In genomic region chr17:45719335-45720071, GRCh38 we compare ENCODE assay signal across 8 cellular contexts.
DNase-seq lines count a peak whose midpoint lies in the region; ATAC-seq and TF ChIP-seq lines count a peak whose summit lies in the region.

No MANE protein-coding gene starts in this region.

- H3K9me3 ChIP-seq in PC-9 (ENCODE audit: insufficient read depth, low read depth), result no peaks in the 10 kb centered on the region

- ATAC-seq in Right ventricle myocardium inferior (peak; percentile 39), GM21529 (IDR thresholded peaks at IDR 0.05; ENCODE audit: unreplicated experiment) (no peak), HG03108 (IDR thresholded peaks at IDR 0.05; ENCODE audit: unreplicated experiment) (no peak)
- no peak for ATAC-seq in effector memory CD8-positive, alpha-beta T cell (replicated peaks)

- peaks cover 13% of the 10 kb centered on the region; the same call in 1 of the 2 replicates for H3F3A ChIP-seq in PC-9 (ENCODE audit: insufficient read depth, low read depth)

- no peak overlapping the region for H3K4me3 Mint-ChIP-seq in effector memory CD8-positive, alpha-beta T cell

- POLR2A ChIA-PET in PC-9 (lab: Charles Lee; ENCODE audit: unreplicated experiment), result interaction anchor here (0.6 kb wide), 1 partner anchor 109 kb away, joined by 7 read pairs; no protein-coding TSS in a partner anchor

- H3K79me2 ChIP-seq in PC-9 (ENCODE audit: low read depth), result no peaks in the 10 kb centered on the region

- no peaks in the 10 kb centered on the region for H3K36me3 ChIP-seq in PC-9 (ENCODE audit: low read depth)

- no peak overlapping the region for H2AFZ ChIP-seq in PC-9

- no peak overlapping the region for H3K4me3 ChIP-seq in PC-9

- CTCF ChIA-PET in PC-9 (lab: Charles Lee), result no interaction called here

- H3K4me2 ChIP-seq in PC-9, result 0 out of 2 replicates have a peak overlapping the region, but pooled peaks have one; percentile 10

- peaks cover 78% of the 10 kb centered on the region for H3K27me3 ChIP-seq in PC-9 (ENCODE audit: insufficient read depth, low read depth)

- no TSS peak for BruUV-seq in PC-9 (replicated peaks; lab: Mats Ljungman, UMichigan)

- H3K9me2 ChIP-seq in PC-9 (ENCODE audit: insufficient read depth), result no peaks in the 10 kb centered on the region

- TF ChIP-seq CTCF in PC-9 (conservative IDR thresholded peaks at IDR 0.05), result peak; percentile 68; the same call in 1 of the 2 replicates

- no peak overlapping the region for H3K27ac Mint-ChIP-seq in effector memory CD8-positive, alpha-beta T cell

- 0 out of 2 replicates have a peak, but pooled peaks cover 13% of the 10 kb centered on the region for H3K4me1 ChIP-seq in PC-9 (replicated peaks; ENCODE audit: insufficient read depth)

- H3K9me3 Mint-ChIP-seq in effector memory CD8-positive, alpha-beta T cell, result no peaks in the 10 kb centered on the region

- peaks cover 3% of the 10 kb centered on the region for H3K36me3 Mint-ChIP-seq in effector memory CD8-positive, alpha-beta T cell (ENCODE audit: insufficient read depth)

- 0 out of 2 replicates have a peak, but pooled peaks cover 5% of the 10 kb centered on the region for H4K20me1 ChIP-seq in PC-9 (ENCODE audit: insufficient read depth)

- no peak overlapping the region for H3K27ac ChIP-seq in PC-9

- H3K27me3 Mint-ChIP-seq in effector memory CD8-positive, alpha-beta T cell, result peaks cover 64 to 80% of the 10 kb centered on the region in 2 donors

- DNase-seq in Right ventricle myocardium inferior (ENCODE audit: missing footprints), result no peak
- no peak for DNase-seq in cardiac septum (ENCODE audit: low spot score)
- DNase-seq in PC-9, result peak; percentile 25 to 74
- DNase-seq in fibroblast of the conjunctiva (ENCODE audit: low read depth), result peak; percentile 29
- peak; percentile 68 for DNase-seq in superior temporal gyrus (ENCODE audit: extremely low spot score)
- DNase-seq in effector memory CD8-positive, alpha-beta T cell, result no peak

- intact Hi-C loops in Right ventricle myocardium inferior (cut with DNase I) (loop anchor here (5.0 kb wide), 1 partner anchor 113 kb away; no protein-coding TSS in a partner anchor), cardiac septum (cut with DNase I) (loop anchor here (10.0 kb wide), 1 partner anchor 115 kb away; no protein-coding TSS in a partner anchor), PC-9 (cut with micrococcal nuclease; ENCODE audit: unreplicated experiment) (no loop called here)

- H3K4me1 Mint-ChIP-seq in effector memory CD8-positive, alpha-beta T cell (ENCODE audit: low read depth in 2 of 2), result no peaks in the 10 kb centered on the region

Comparison
In these comparisons a context has a peak if more than half of its experiments do, and no peak if none do; other contexts are left out.
1. DNase-seq: peak in PC-9 (2 of 2), fibroblast of the conjunctiva (single experiment) and superior temporal gyrus (single experiment); none in Right ventricle myocardium inferior (single experiment), cardiac septum (single experiment) and effector memory CD8-positive, alpha-beta T cell (0 of 3).